20 cellular contexts compared by ENCODE assay signal in the genomic region with DNA sequence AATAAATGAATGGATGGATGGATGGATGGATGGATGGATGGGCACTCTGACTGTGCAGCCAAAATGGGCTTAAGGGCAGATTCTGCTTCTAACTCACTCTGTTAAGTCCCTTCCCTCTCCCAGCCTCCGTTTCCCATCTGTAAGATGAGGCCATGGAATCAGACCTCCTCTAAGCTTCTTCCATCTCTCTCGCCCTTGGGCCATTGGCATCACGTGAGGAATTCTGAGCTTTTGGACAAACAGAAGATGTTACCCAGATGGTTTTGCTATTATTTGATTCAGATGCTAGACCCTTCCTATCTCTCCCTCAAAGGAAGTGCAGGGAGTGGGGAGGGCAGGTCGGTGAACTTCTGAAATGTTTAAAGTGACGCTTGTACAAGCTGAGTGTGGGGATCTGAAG. TPM values are rescaled to one million over a fixed set of nuclear protein-coding genes. Genes with fewer than 3 reads are reported as not detected.
A peak's percentile ranks its signal among the peaks of the same experiment; 100 is the strongest.
DNase-seq lines count a peak whose midpoint lies in the region; ATAC-seq and TF ChIP-seq lines count a peak whose summit lies in the region.
"Had no signal": no experiment of that assay in that cellular context is flagged by ENCODE, and none has a peak within 500 bp of the region (broad histone marks: within the 10 kb centered on the region; RNA-seq: fewer than 3 reads in every experiment).

No MANE protein-coding gene starts in this region.

- intact Hi-C loops in spleen (cut with DNase I; ENCODE audit: low total_unique reads) (no loop called here), lower lobe of right lung (cut with DNase I) (no loop called here)

- no peak overlapping the region for H3K4me3 ChIP-seq in spleen
- H3K4me3 ChIP-seq in lower lobe of right lung, result no peak overlapping the region
- H3K4me3 ChIP-seq: A549, Peyer's patch, SJCRH30 had no signal

- H3K27me3 ChIP-seq in spleen (replicated peaks in 1 of 7) (peaks cover 0 to 5% (median 0%) of the 10 kb centered on the region in 7 donors), lower lobe of right lung (ENCODE audit: low read depth) (peaks cover 3% of the 10 kb centered on the region)
- H3K27me3 ChIP-seq: Peyer's patch, SJCRH30 had no signal

- no peaks in the 10 kb centered on the region for H3K36me3 Mint-ChIP-seq in endothelial cell (ENCODE audit: low read depth, unreplicated experiment)
- no peaks in the 10 kb centered on the region for H3K36me3 Mint-ChIP-seq in activated T-cell treated with anti-CD3 and anti-CD28 coated beads, Interleukin-2, amount 50 U/mL, for 4 hours (ENCODE audit: insufficient read depth)

- DNase-seq in EH (ENCODE audit: low read depth), result peak; percentile 52
- DNase-seq in RPMI7951 (ENCODE audit: low read depth), result peak; percentile 66
- no peak for DNase-seq in endothelial cell (ENCODE audit: low spot score)
- DNase-seq in spleen, result peak; percentile 6
- no peak for DNase-seq in activated T-cell treated with anti-CD3 and anti-CD28 coated beads, Interleukin-2, amount 50 U/mL, for 4 hours
- DNase-seq in lower lobe of right lung, result no peak
- DNase-seq in SKM-1 (lab: John Stamatoyannopoulos, UW; ENCODE audit: unreplicated experiment), result no peak
- no peak for DNase-seq in cerebellar nuclear complex (lab: John Stamatoyannopoulos, UW)
- DNase-seq: CD4-positive, alpha-beta memory T cell; DND-41; KG1; MV-4-11; NCI-H1105 treated with DMSO at 0.1 percent for 48 hours; NCI-H2029 treated with DMSO at 0.1 percent for 48 hours; NCI-H226; NCI-H524 treated with DMSO at 0.1 percent for 48 hours; Peyer's patch; SJCRH30 had no signal

- H3K36me3 ChIP-seq in spleen (no peaks in the 10 kb centered on the region), lower lobe of right lung (no peaks in the 10 kb centered on the region)
- H3K36me3 ChIP-seq: Peyer's patch, SJCRH30 had no signal

- no peak for TF ChIP-seq POLR2A in spleen (IDR thresholded peaks at IDR 0.05)

- WGBS in spleen, 5 donors, result 54 to 74% (median 70%) methylated on average over 5 of the region's 5 CpGs

- no peak overlapping the region for H3K4me3 Mint-ChIP-seq in endothelial cell (ENCODE audit: unreplicated experiment)
- H3K4me3 Mint-ChIP-seq in activated T-cell treated with anti-CD3 and anti-CD28 coated beads, Interleukin-2, amount 50 U/mL, for 4 hours, result no peak overlapping the region
- H3K4me3 Mint-ChIP-seq: CD4-positive, alpha-beta memory T cell had no signal

- H3K27ac ChIP-seq in spleen, result no peak overlapping the region
- H3K27ac ChIP-seq in lower lobe of right lung, result no peak overlapping the region
- H3K27ac ChIP-seq: A549, Peyer's patch, SJCRH30 had no signal

- peak overlapping the region; percentile 12 for H3K27ac Mint-ChIP-seq in endothelial cell (ENCODE audit: unreplicated experiment)

- peaks cover 8% of the 10 kb centered on the region for H3K4me1 Mint-ChIP-seq in endothelial cell (ENCODE audit: unreplicated experiment)
- H3K4me1 Mint-ChIP-seq in activated T-cell treated with anti-CD3 and anti-CD28 coated beads, Interleukin-2, amount 50 U/mL, for 4 hours (ENCODE audit: low read depth), result peaks cover 42% of the 10 kb centered on the region

- no peaks in the 10 kb centered on the region for H3K9me3 Mint-ChIP-seq in endothelial cell (ENCODE audit: unreplicated experiment)
- no peaks in the 10 kb centered on the region for H3K9me3 Mint-ChIP-seq in activated T-cell treated with anti-CD3 and anti-CD28 coated beads, Interleukin-2, amount 50 U/mL, for 4 hours

- H3K4me1 ChIP-seq in spleen (peaks cover 5 to 99% (median 51%) of the 10 kb centered on the region in 6 donors), lower lobe of right lung (peaks cover 7% of the 10 kb centered on the region)
- H3K4me1 ChIP-seq: A549, SJCRH30 had no signal

- TF ChIP-seq CTCF in endothelial cell (IDR thresholded peaks at IDR 0.05; ENCODE audit: unreplicated experiment) (no peak), spleen (IDR thresholded peaks at IDR 0.05 in 8 of 11, conservative IDR thresholded peaks at IDR 0.05 in 3 of 11) (no peak), lower lobe of right lung (IDR thresholded peaks at IDR 0.05) (no peak)

- H3K9me3 ChIP-seq in spleen (no peaks in the 10 kb centered on the region), lower lobe of right lung (no peaks in the 10 kb centered on the region)
- H3K9me3 ChIP-seq: A549, Peyer's patch, SJCRH30 had no signal

- ATAC-seq in activated T-cell treated with anti-CD3 and anti-CD28 coated beads, Interleukin-2, amount 50 U/mL, for 4 hours, result no peak
- ATAC-seq in lower lobe of right lung, result no peak
- ATAC-seq: A549 had no signal

- peaks cover 4% of the 10 kb centered on the region for H3K27me3 Mint-ChIP-seq in endothelial cell (ENCODE audit: unreplicated experiment)
- no peaks in the 10 kb centered on the region for H3K27me3 Mint-ChIP-seq in activated T-cell treated with anti-CD3 and anti-CD28 coated beads, Interleukin-2, amount 50 U/mL, for 4 hours (ENCODE audit: low read depth)

RNA-seq across cellular contexts. Expression of a gene that starts 4.0 kb away (rescaled TPM):
- 1.2 and 1.6 TPM in 2 replicates for total RNA-seq in RPMI7951 (2014; rRNA removed; shearing (Covaris generic))
- 0.33 TPM for total RNA-seq in endothelial cell (ENCODE audit: unreplicated experiment)
- total RNA-seq in spleen, result 100 to 1,000 TPM in 6 of 7 donors, 10 to 100 TPM in 1; 97.5 to 238 (median 118) TPM
- 10 to 100 TPM; 35.3 to 58.1 (median 53.6) TPM for polyA plus RNA-seq in spleen
- 10 to 100 TPM in 1 of 3 donors, 1 to 10 TPM in 2; 9.0 to 10.9 (median 9.7) TPM for total RNA-seq in activated T-cell treated with anti-CD3 and anti-CD28 coated beads, Interleukin-2, amount 50 U/mL, for 4 hours
- 45.4 TPM for total RNA-seq in lower lobe of right lung
- total RNA-seq: SJCRH30 had no signal
- polyA plus RNA-seq: BJ had no signal

RNA-seq across cellular contexts. Expression of a gene that starts 34.2 kb away (rescaled TPM):
- 138 and 151 TPM in 2 replicates for total RNA-seq in RPMI7951 (2014; rRNA removed; shearing (Covaris generic))
- total RNA-seq in endothelial cell (ENCODE audit: unreplicated experiment) (16.6 TPM), spleen (100 to 1,000 TPM; 270 to 493 (median 363) TPM), lower lobe of right lung (111 TPM)
- polyA plus RNA-seq in spleen, result 100 to 1,000 TPM; 389 to 421 (median 410) TPM
- total RNA-seq in activated T-cell treated with anti-CD3 and anti-CD28 coated beads, Interleukin-2, amount 50 U/mL, for 4 hours, result 100 to 1,000 TPM; 388 to 432 (median 395) TPM
- total RNA-seq: SJCRH30 had no signal

Comparison
In these comparisons a context has a peak if more than half of its experiments do, and no peak if none do; other contexts are left out.
1. DNase-seq: peak in EH (single experiment), RPMI7951 (single experiment) and spleen (single experiment); none in endothelial cell (single experiment), activated T-cell treated with anti-CD3 and anti-CD28 coated beads, Interleukin-2, amount 50 U/mL, for 4 hours (single experiment), lower lobe of right lung (single experiment), SKM-1 (single experiment) and cerebellar nuclear complex (0 of 2).